9 cellular contexts compared by ENCODE assay signal in the genomic region with DNA sequence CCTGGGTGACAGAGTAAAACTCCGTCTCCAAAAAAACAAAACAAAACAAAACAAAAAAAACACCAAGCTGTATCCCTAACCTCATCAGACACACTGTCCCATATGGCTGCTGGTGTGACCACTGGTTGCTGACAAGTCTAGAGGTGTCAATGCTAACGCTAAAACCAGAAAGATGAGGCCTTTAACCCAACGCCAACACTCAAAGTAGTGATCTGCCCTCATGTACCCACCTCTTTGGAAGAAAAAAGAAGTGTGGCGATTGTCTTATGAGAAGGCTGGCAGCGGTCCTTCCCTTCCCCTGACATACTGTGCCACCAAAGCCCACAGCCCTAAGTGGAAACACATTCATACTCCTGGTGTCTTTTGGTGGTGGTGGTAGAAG. TPM values are rescaled to one million over a fixed set of nuclear protein-coding genes. Genes with fewer than 3 reads are reported as not detected.
DNase-seq lines count a peak whose midpoint lies in the region; ATAC-seq, FAIRE-seq and TF ChIP-seq lines count a peak whose summit lies in the region.
"Had no signal": no experiment of that assay in that cellular context is flagged by ENCODE, and none has a peak within 500 bp of the region (broad histone marks: within the 10 kb centered on the region; RNA-seq: fewer than 3 reads in every experiment).

No MANE protein-coding gene starts in this region.

- TF ChIP-seq POLR2A in endothelial cell of umbilical vein (IDR thresholded peaks at IDR 0.05; ENCODE audit: low read depth, low read length) (no peak), prostate gland (IDR thresholded peaks at IDR 0.05) (no peak)

- no peaks in the 10 kb centered on the region for H4K20me1 ChIP-seq in endothelial cell of umbilical vein (replicated peaks; ENCODE audit: control insufficient read depth, extremely low read depth, insufficient read depth, low read length)

- no peaks in the 10 kb centered on the region for H3K9me1 ChIP-seq in endothelial cell of umbilical vein (replicated peaks; ENCODE audit: control insufficient read depth, extremely low read depth, insufficient read depth, low read length)

- H2AFZ ChIP-seq in endothelial cell of umbilical vein (ENCODE audit: low read depth, low read length) = peak overlapping the region; percentile 10

- ATAC-seq in aorta (ENCODE audit: low FRiP score) = no peak

- H3K4me3 ChIP-seq in GM08714 (ENCODE audit: low read length) = peak overlapping the region; percentile 57; the same call in 1 of the 2 replicates
- H3K4me3 ChIP-seq in endothelial cell of umbilical vein (replicated peaks in 1 of 3; ENCODE audit: insufficient read depth in 1 of 3, low read depth in 1 of 3, low read length in 3 of 3) = no peak overlapping the region
- no peak overlapping the region for H3K4me3 ChIP-seq in prostate gland
- H3K4me3 ChIP-seq in aorta (ENCODE audit: low read length in 2 of 2) = no peak overlapping the region

- H3K4me1 ChIP-seq in endothelial cell of umbilical vein (ENCODE audit: control insufficient read depth, extremely low read depth, insufficient read depth, low read length) = peaks cover 29% of the 10 kb centered on the region
- peaks cover 13% of the 10 kb centered on the region for H3K4me1 ChIP-seq in prostate gland (replicated peaks)
- peaks cover 0 to 6% of the 10 kb centered on the region in 2 donors for H3K4me1 ChIP-seq in aorta (ENCODE audit: control insufficient read depth in 1 of 2, insufficient read depth in 2 of 2, low read length in 2 of 2)

- 66% methylated on average over 5 of the region's 5 CpGs for WGBS in prostate gland
- WGBS in aorta, 2 donors = 87% methylated on average over 5 of the region's 5 CpGs

- peak; percentile 24 for FAIRE-seq in endothelial cell of umbilical vein (lab: Jason Lieb, UNC)

- BruUV-seq in endothelial cell of umbilical vein (replicated peaks; lab: Mats Ljungman, UMichigan) = no TSS peak

- dilution Hi-C loops in endothelial cell of umbilical vein (cut with MboI; ENCODE audit: extremely low pct_ligation_motif_present, low sequenced_read_pairs) = no loop called here

- DNase-seq in NCI-H69 (lab: John Stamatoyannopoulos, UW) (peak; percentile 43), endothelial cell of umbilical vein (ENCODE audit: low read depth, low spot score) (no peak), prostate gland (ENCODE audit: low spot score) (no peak), hypothalamus (lab: John Stamatoyannopoulos, UW) (no peak), LoVo (ENCODE audit: low spot score) (no peak), NCI-H510A (lab: John Stamatoyannopoulos, UW) (no peak), aorta (no peak)
- DNase-seq: activated CD4-positive, CD25-positive, alpha-beta regulatory T cell treated with anti-CD3 and anti-CD28 coated beads, Interleukin-2, amount 50 U/mL, for 72 hours had no signal

- peak overlapping the region; percentile 86 for H3K9ac ChIP-seq in endothelial cell of umbilical vein (replicated peaks; ENCODE audit: extremely low read depth, insufficient read depth, low read length)

- CTCF ChIA-PET in endothelial cell of umbilical vein (lab: Charles Lee) = interaction anchor here (0.7 to 5.9 kb wide), 16 partner anchors 9 to 313 kb away, joined by 3 to 105 read pairs (median 10); partner anchors contain the start of genes AFTPH and SERTAD2

- H3K27ac ChIP-seq in endothelial cell of umbilical vein (ENCODE audit: insufficient read depth, low read depth, low read length) (peak overlapping the region; percentile 87), prostate gland (peak overlapping the region; percentile 90), aorta (ENCODE audit: low read depth in 1 of 2, low read length in 2 of 2) (peak overlapping the region in 1 of 2 donors; percentile 26)

- POLR2A ChIA-PET in endothelial cell of umbilical vein (lab: Charles Lee) = interaction anchor here (0.9 to 3.0 kb wide), 4 partner anchors 10 to 215 kb away, joined by 3 to 12 read pairs (median 4); partner anchors contain the start of gene SERTAD2

- H3K9me3 ChIP-seq in endothelial cell of umbilical vein (replicated peaks; ENCODE audit: control insufficient read depth, insufficient read depth, low read length) (no peaks in the 10 kb centered on the region), prostate gland (no peaks in the 10 kb centered on the region), aorta (ENCODE audit: control insufficient read depth, low read length) (no peaks in the 10 kb centered on the region)

- peak overlapping the region; percentile 83 for H3K4me2 ChIP-seq in endothelial cell of umbilical vein (ENCODE audit: insufficient read depth, low read length)

- H3K27me3 ChIP-seq in endothelial cell of umbilical vein (ENCODE audit: control insufficient read depth in 2 of 2, insufficient read depth in 2 of 2, low read length in 2 of 2) (no peaks in the 10 kb centered on the region), prostate gland (replicated peaks; ENCODE audit: insufficient read depth) (no peaks in the 10 kb centered on the region), aorta (ENCODE audit: control insufficient read depth in 1 of 2, insufficient read depth in 2 of 2, low read length in 1 of 2) (no peaks in the 10 kb centered on the region)

- TF ChIP-seq CTCF in endothelial cell of umbilical vein (IDR thresholded peaks at IDR 0.05; ENCODE audit: extremely low read depth in 1 of 2, insufficient read depth in 1 of 2, low read depth in 1 of 2, low read length in 2 of 2) (no peak), prostate gland (IDR thresholded peaks at IDR 0.05) (no peak)

- intact Hi-C loops in endothelial cell of umbilical vein (cut with micrococcal nuclease) (loop anchor here (1.0 to 10.0 kb wide), 3 partner anchors 9 to 499 kb away; partner anchors contain the start of genes PELI1 and SERTAD2), prostate gland (cut with DNase I) (loop anchor here (2.0 to 10.0 kb wide), 4 partner anchors 107 to 221 kb away; partner anchors contain the start of gene AFTPH), aorta (cut with DNase I) (loop anchor here (2.0 to 5.0 kb wide), 2 partner anchors 57 kb away; no protein-coding TSS in a partner anchor)

- H3K36me3 ChIP-seq in endothelial cell of umbilical vein (ENCODE audit: control insufficient read depth in 2 of 2, extremely low read depth in 1 of 2, insufficient read depth in 2 of 2, low read length in 2 of 2) (no peaks in the 10 kb centered on the region), prostate gland (no peaks in the 10 kb centered on the region), aorta (ENCODE audit: control insufficient read depth in 1 of 2, insufficient read depth in 2 of 2, low read length in 1 of 2) (no peaks in the 10 kb centered on the region)

- H3K79me2 ChIP-seq in endothelial cell of umbilical vein (ENCODE audit: control insufficient read depth, insufficient read depth, low read length) = peaks cover 88% of the 10 kb centered on the region

TF ChIP-seq in endothelial cell of umbilical vein, 7 proteins besides CTCF, POLR2A, EP300 and RAD21:
- TF ChIP-seq, protein P1, sequence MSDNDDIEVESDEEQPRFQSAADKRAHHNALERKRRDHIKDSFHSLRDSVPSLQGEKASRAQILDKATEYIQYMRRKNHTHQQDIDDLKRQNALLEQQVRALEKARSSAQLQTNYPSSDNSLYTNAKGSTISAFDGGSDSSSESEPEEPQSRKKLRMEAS (IDR thresholded peaks at IDR 0.05; ENCODE audit: insufficient read depth, insufficient read length) = no peak
- no peak for TF ChIP-seq POLR2AphosphoS5 (IDR thresholded peaks at IDR 0.05; ENCODE audit: insufficient read depth, low read depth, low read length)
- no peak for TF ChIP-seq GATA2 (IDR thresholded peaks at IDR 0.05; ENCODE audit: insufficient read depth, insufficient read length, low read depth, low read length)
- no peak for TF ChIP-seq EZH2 (IDR thresholded peaks at IDR 0.05; ENCODE audit: borderline replicate concordance, low read depth, low read length, severe bottlenecking)
- no peak for TF ChIP-seq JUN (IDR thresholded peaks at IDR 0.05; ENCODE audit: borderline replicate concordance, insufficient read depth, insufficient read length, low read depth)
- no peak for TF ChIP-seq FOS (IDR thresholded peaks at IDR 0.05; ENCODE audit: borderline replicate concordance, insufficient read depth, low read length)
- TF ChIP-seq MYC (IDR thresholded peaks at IDR 0.05; ENCODE audit: low read depth, low read length) = no peak
TF ChIP-seq in endothelial cell of umbilical vein: peak in this region for 0.

RNA-seq across cellular contexts. Expression of gene SERTAD2, which starts 9.9 kb away (rescaled TPM):
- 11.2 and 12.0 TPM in 2 replicates for total RNA-seq in endothelial cell of umbilical vein
- polyA plus RNA-seq in endothelial cell of umbilical vein = 5.5 and 8.0 TPM in 2 replicates
- polyA plus RNA-seq in endothelial cell of umbilical vein (2011; cell fraction: cytosol; rRNA removed) = 6.1 and 6.7 TPM in 2 replicates
- polyA plus RNA-seq in endothelial cell of umbilical vein (2011; cell fraction: nucleus; rRNA removed) = 7.1 and 9.3 TPM in 2 replicates
- polyA plus RNA-seq in endothelial cell of umbilical vein (2012) = 14.7 and 16.1 TPM in 2 replicates
- 8.9 and 12.5 TPM in 2 replicates for polyA minus RNA-seq in endothelial cell of umbilical vein
- polyA minus RNA-seq in endothelial cell of umbilical vein (2011; cell fraction: cytosol; rRNA and poly(A)+ RNA removed) = 4.8 TPM
- polyA minus RNA-seq in endothelial cell of umbilical vein (2011; cell fraction: nucleus; rRNA and poly(A)+ RNA removed) = 14.3 and 19.9 TPM in 2 replicates
- 10 to 100 TPM; 15.3 to 26.0 TPM for total RNA-seq in prostate gland
- total RNA-seq in aorta = 10 to 100 TPM; 23.5 to 27.4 TPM
- polyA plus RNA-seq in aorta = 10 to 100 TPM in 1 of 2 donors, 1 to 10 TPM in 1; 4.6 to 17.7 TPM
